In the genomic region with DNA sequence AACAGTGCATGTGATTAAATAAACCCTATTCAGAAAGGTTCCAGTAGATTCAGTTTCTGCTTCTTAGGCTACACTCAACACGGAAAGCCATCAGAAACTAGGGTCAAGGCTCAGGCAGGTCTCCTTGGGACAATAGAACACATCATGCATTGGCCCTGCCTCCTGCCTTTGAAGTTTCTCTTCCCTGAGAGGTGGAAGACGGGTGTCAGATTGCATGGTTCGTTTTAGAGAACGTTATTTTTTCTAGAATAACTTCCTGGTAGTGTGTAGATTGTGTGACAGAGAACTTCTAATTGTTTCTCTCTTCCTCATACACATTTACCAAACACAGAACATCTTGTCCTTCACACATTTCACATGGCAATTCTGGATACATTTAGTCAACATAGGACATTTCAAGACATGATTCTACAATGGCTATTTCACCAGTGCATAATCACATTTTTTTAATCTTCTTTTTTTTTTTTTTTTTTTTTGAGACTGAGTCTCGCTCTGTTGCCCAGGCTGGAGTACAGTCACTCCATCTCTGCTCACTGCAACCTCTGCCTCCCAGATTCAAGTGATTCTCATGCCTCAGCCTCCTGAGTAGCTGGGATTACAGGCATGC, we compare ENCODE assay signal across 1 cellular context.
TF ChIP-seq lines count a peak whose summit lies in the region.

No MANE protein-coding gene starts in this region.

TF ChIP-seq in H1, 55 proteins besides CTCF, POLR2A, EP300 and RAD21 (continued from another document):
- TF ChIP-seq, protein P1, sequence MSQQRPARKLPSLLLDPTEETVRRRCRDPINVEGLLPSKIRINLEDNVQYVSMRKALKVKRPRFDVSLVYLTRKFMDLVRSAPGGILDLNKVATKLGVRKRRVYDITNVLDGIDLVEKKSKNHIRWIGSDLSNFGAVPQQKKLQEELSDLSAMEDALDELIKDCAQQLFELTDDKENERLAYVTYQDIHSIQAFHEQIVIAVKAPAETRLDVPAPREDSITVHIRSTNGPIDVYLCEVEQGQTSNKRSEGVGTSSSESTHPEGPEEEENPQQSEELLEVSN (IDR thresholded peaks at IDR 0.05) = no peak
- TF ChIP-seq HDAC6 (IDR thresholded peaks at IDR 0.05; ENCODE audit: low read depth, low read length) (no peak), TCF12 (IDR thresholded peaks at IDR 0.05; ENCODE audit: low read depth, low read length) (no peak)
